Comparison of ENCODE assay signal across 33 cellular contexts in the genomic region with DNA sequence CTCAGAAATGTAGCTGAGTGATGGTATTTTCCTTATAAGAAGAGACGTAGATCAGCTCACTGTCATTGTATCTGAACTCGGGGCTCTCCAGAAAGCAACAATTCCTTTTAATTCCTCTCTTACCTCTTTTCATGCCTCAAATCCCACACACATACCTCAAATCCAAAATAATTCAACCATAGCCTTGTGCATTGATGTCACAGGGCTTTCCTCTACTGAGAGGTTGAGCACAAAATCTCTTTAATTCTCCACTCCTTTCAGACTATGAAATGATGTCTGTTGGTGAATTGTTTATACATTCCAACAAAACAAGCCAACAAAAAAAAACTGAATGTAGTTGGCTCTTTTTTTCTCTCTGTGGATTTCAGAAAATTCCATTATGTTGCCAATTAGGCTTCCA. TPM values are rescaled to one million over a fixed set of nuclear protein-coding genes. Genes with fewer than 3 reads are reported as not detected.
DNase-seq lines count a peak whose midpoint lies in the region; TF ChIP-seq lines count a peak whose summit lies in the region.
"Had no signal": no experiment of that assay in that cellular context is flagged by ENCODE, and none has a peak within 500 bp of the region (broad histone marks: within the 10 kb centered on the region; RNA-seq: fewer than 3 reads in every experiment).

No MANE protein-coding gene starts in this region.

- POLR2A ChIA-PET in SK-N-SH (lab: Yijun Ruan, JAX): no interaction called here

- no peak for TF ChIP-seq RAD21 in SK-N-SH (IDR thresholded peaks at IDR 0.05; ENCODE audit: low read length)

- intact Hi-C loops in ascending aorta (cut with DNase I): no loop called here

- H3K36me3 ChIP-seq in ascending aorta (no peaks in the 10 kb centered on the region), smooth muscle cell (ENCODE audit: low read depth) (no peaks in the 10 kb centered on the region), SK-N-SH (replicated peaks in 1 of 2; ENCODE audit: control insufficient read depth in 1 of 2, insufficient read depth in 2 of 2, low read length in 1 of 2) (no peaks in the 10 kb centered on the region)
- H3K36me3 ChIP-seq: neural progenitor cell, right atrium auricular region, SJCRH30, upper lobe of left lung had no signal

- H3K36me3 Mint-ChIP-seq in type B pancreatic cell: no peaks in the 10 kb centered on the region
- H3K36me3 Mint-ChIP-seq: activated naive CD4-positive, alpha-beta T cell treated with anti-CD3 and anti-CD28 coated beads, Interleukin-2, amount 50 U/mL, for 72 hours; CD4-positive, alpha-beta memory T cell; memory B cell; neural progenitor cell; T-cell had no signal

- H3K27ac ChIP-seq in ascending aorta: peak overlapping the region; percentile 24 to 33
- H3K27ac ChIP-seq in smooth muscle cell (ENCODE audit: low read depth): peak overlapping the region; percentile 72
- H3K27ac ChIP-seq in SK-N-SH (ENCODE audit: low read depth in 2 of 2, low read length in 1 of 2): peak overlapping the region in 1 of 2 experiments; percentile 19; a peak in 1 of 4 replicates
- H3K27ac ChIP-seq: neural progenitor cell, right atrium auricular region, SJCRH30 had no signal

- H3K9me3 Mint-ChIP-seq in type B pancreatic cell: no peaks in the 10 kb centered on the region
- H3K9me3 Mint-ChIP-seq: activated naive CD4-positive, alpha-beta T cell treated with anti-CD3 and anti-CD28 coated beads, Interleukin-2, amount 50 U/mL, for 72 hours; activated T-helper 2 cell treated with anti-CD3 and anti-CD28 coated beads, Interferon-gamma antibody, Interleukin-2, Interleukin-4, amounts not matched to agents 10 μg/mL and 5 μg/mL and 100 μg/mL, durations not matched to agents 14 hours and 24 hours and 36 hours; CD4-positive, alpha-beta memory T cell; endodermal cell; H9; memory B cell; neural progenitor cell; T-cell had no signal

- CTCF ChIA-PET in SK-N-SH (lab: Yijun Ruan, JAX): interaction anchor here (1.0 to 5.0 kb wide), 4 partner anchors 10 to 247 kb away, joined by 4 to 30 read pairs (median 13); no protein-coding TSS in a partner anchor

- TF ChIP-seq CTCF in AG10803 (conservative IDR thresholded peaks at IDR 0.05; ENCODE audit: low read length): no peak
- no peak for TF ChIP-seq CTCF in ascending aorta (IDR thresholded peaks at IDR 0.05)
- no peak for TF ChIP-seq CTCF in smooth muscle cell (IDR thresholded peaks at IDR 0.05; ENCODE audit: borderline replicate concordance, insufficient read depth, poor library complexity, severe bottlenecking)
- TF ChIP-seq CTCF in type B pancreatic cell (conservative IDR thresholded peaks at IDR 0.05): no peak
- TF ChIP-seq CTCF in SK-N-SH (IDR thresholded peaks at IDR 0.05): no peak

- peak; percentile 89 for DNase-seq in AG10803 (ENCODE audit: low read depth)
- no peak for DNase-seq in ascending aorta (ENCODE audit: low spot score in 2 of 2)
- DNase-seq in fibroblast of peridontal ligament (ENCODE audit: extremely low read depth): peak; percentile 92
- no peak for DNase-seq in smooth muscle cell (lab: John Stamatoyannopoulos, UW; ENCODE audit: unreplicated experiment)
- DNase-seq in type B pancreatic cell (ENCODE audit: extremely low spot score, unreplicated experiment): no peak
- no peak for DNase-seq in iPS-NIHi11 (ENCODE audit: low spot score)
- DNase-seq in NCI-H2029 treated with DMSO at 0.1 percent for 48 hours (lab: John Stamatoyannopoulos, UW): no peak
- DNase-seq in SK-N-SH: no peak
- DNase-seq: activated CD4-positive, alpha-beta T cell treated with anti-CD3 and anti-CD28 coated beads for 48 hours; activated CD8-positive, alpha-beta memory T cell treated with anti-CD3 and anti-CD28 coated beads for 24 hours; activated T-cell treated with anti-CD3 and anti-CD28 coated beads for 4 hours; AML-193; anterior cingulate cortex; CD4-positive, alpha-beta memory T cell; dermis blood vessel endothelial cell; DND-41; endodermal cell; H9; KBM-7; NCI-H1092; NCI-H187 treated with DMSO at 0.1 percent for 48 hours; NCI-H2171 treated with DMSO at 0.1 percent for 48 hours; NCI-H510A; SJCRH30; stimulated activated CD4-positive, alpha-beta T cell treated with anti-CD3 and anti-CD28 coated beads, Interleukin-12 subunit alpha, Interleukin-12 subunit beta, amount 100 ng/mL, for 4 hours; stimulated activated CD4-positive, alpha-beta T cell treated with anti-CD3 and anti-CD28 coated beads, Interleukin-2, amount 100 ng/mL, for 48 hours; T-cell; upper lobe of left lung had no signal

- TF ChIP-seq EP300 in SK-N-SH (IDR thresholded peaks at IDR 0.05; ENCODE audit: borderline replicate concordance in 1 of 2, low read depth in 1 of 2, low read length in 1 of 2): no peak

- H4K20me1 ChIP-seq in smooth muscle cell (ENCODE audit: low read depth) (no peaks in the 10 kb centered on the region), SK-N-SH (ENCODE audit: insufficient read depth) (no peaks in the 10 kb centered on the region)

- no peaks in the 10 kb centered on the region for H3K27me3 Mint-ChIP-seq in type B pancreatic cell
- H3K27me3 Mint-ChIP-seq: CD4-positive, alpha-beta memory T cell; memory B cell had no signal

- WGBS in smooth muscle cell (ENCODE audit: low lambda C conversion rate): 35% methylated on average over 2 of the region's 2 CpGs
- 89% methylated on average over 2 of the region's 2 CpGs for WGBS in SK-N-SH (ENCODE audit: low lambda C conversion rate)

- no peak overlapping the region for H3K4me3 Mint-ChIP-seq in type B pancreatic cell
- H3K4me3 Mint-ChIP-seq: CD4-positive, alpha-beta memory T cell; endodermal cell; H9; memory B cell; neural progenitor cell; T-cell had no signal

- H3K4me1 ChIP-seq in ascending aorta: peaks cover 2 to 24% of the 10 kb centered on the region in 2 donors
- peaks cover 26% of the 10 kb centered on the region for H3K4me1 ChIP-seq in smooth muscle cell (ENCODE audit: low read depth)
- H3K4me1 ChIP-seq in SK-N-SH (ENCODE audit: control insufficient read depth in 1 of 2, insufficient read depth in 2 of 2, low read depth in 1 of 2, low read length in 1 of 2): peaks cover 8 to 11% of the 10 kb centered on the region in 2 experiments

- H3K4me1 Mint-ChIP-seq in type B pancreatic cell (ENCODE audit: unreplicated experiment): peaks cover 59% of the 10 kb centered on the region
- H3K4me1 Mint-ChIP-seq: CD4-positive, alpha-beta memory T cell; memory B cell; T-cell had no signal

- no peaks in the 10 kb centered on the region for H3K9me3 ChIP-seq in ascending aorta
- no peaks in the 10 kb centered on the region for H3K9me3 ChIP-seq in smooth muscle cell (replicated peaks; ENCODE audit: low read depth)
- H3K9me3 ChIP-seq in SK-N-SH: no peaks in the 10 kb centered on the region
- H3K9me3 ChIP-seq: right atrium auricular region, SJCRH30, upper lobe of left lung had no signal

- no peak overlapping the region for H3K27ac Mint-ChIP-seq in type B pancreatic cell
- H3K27ac Mint-ChIP-seq: activated naive CD4-positive, alpha-beta T cell treated with anti-CD3 and anti-CD28 coated beads, Interleukin-2, amount 50 U/mL, for 72 hours; activated T-helper 2 cell treated with anti-CD3 and anti-CD28 coated beads, Interferon-gamma antibody, Interleukin-2, Interleukin-4, amounts not matched to agents 10 μg/mL and 5 μg/mL and 100 μg/mL, durations not matched to agents 14 hours and 24 hours and 36 hours; CD4-positive, alpha-beta memory T cell; endodermal cell; H9; memory B cell; neural progenitor cell; T-cell had no signal

- H3F3A ChIP-seq in smooth muscle cell (ENCODE audit: low read depth) (peaks cover 19% of the 10 kb centered on the region), SK-N-SH (replicated peaks; ENCODE audit: insufficient read depth) (peaks cover 9% of the 10 kb centered on the region)

- no peak overlapping the region for H3K9ac ChIP-seq in smooth muscle cell (ENCODE audit: low read depth)
- H3K9ac ChIP-seq in SK-N-SH: no peak overlapping the region
- H3K9ac ChIP-seq: neural progenitor cell had no signal

- peak overlapping the region; percentile 35 for H2AFZ ChIP-seq in smooth muscle cell (ENCODE audit: low read depth)
- H2AFZ ChIP-seq in SK-N-SH (ENCODE audit: low read depth): no peak overlapping the region

- H3K4me2 ChIP-seq in smooth muscle cell (peak overlapping the region; percentile 23), SK-N-SH (no peak overlapping the region)
- H3K4me2 ChIP-seq: neural progenitor cell had no signal

- no peaks in the 10 kb centered on the region for H3K79me2 ChIP-seq in smooth muscle cell (ENCODE audit: low read depth)
- no peaks in the 10 kb centered on the region for H3K79me2 ChIP-seq in SK-N-SH (ENCODE audit: insufficient read depth)

- no peaks in the 10 kb centered on the region for H3K27me3 ChIP-seq in ascending aorta
- no peaks in the 10 kb centered on the region for H3K27me3 ChIP-seq in smooth muscle cell (ENCODE audit: low read depth)
- no peaks in the 10 kb centered on the region for H3K27me3 ChIP-seq in SK-N-SH (ENCODE audit: insufficient read depth)
- H3K27me3 ChIP-seq: neural progenitor cell, right atrium auricular region, upper lobe of left lung had no signal

- no peaks in the 10 kb centered on the region for H3K9me2 ChIP-seq in SK-N-SH

- no peak overlapping the region for H3K4me3 ChIP-seq in AG10803 (ENCODE audit: low read length)
- H3K4me3 ChIP-seq in ascending aorta: no peak overlapping the region
- H3K4me3 ChIP-seq in smooth muscle cell: no peak overlapping the region
- H3K4me3 ChIP-seq in SK-N-SH (ENCODE audit: low read depth in 2 of 2, low read length in 1 of 2): no peak overlapping the region
- H3K4me3 ChIP-seq: neural progenitor cell, right atrium auricular region, SJCRH30, upper lobe of left lung had no signal

TF ChIP-seq in SK-N-SH, 30 proteins besides CTCF, POLR2A, EP300 and RAD21 (continues in another document):
- TF ChIP-seq, protein P1, sequence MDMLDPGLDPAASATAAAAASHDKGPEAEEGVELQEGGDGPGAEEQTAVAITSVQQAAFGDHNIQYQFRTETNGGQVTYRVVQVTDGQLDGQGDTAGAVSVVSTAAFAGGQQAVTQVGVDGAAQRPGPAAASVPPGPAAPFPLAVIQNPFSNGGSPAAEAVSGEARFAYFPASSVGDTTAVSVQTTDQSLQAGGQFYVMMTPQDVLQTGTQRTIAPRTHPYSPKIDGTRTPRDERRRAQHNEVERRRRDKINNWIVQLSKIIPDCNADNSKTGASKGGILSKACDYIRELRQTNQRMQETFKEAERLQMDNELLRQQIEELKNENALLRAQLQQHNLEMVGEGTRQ (IDR thresholded peaks at IDR 0.05; ENCODE audit: borderline replicate concordance, low read depth, low read length): no peak
- TF ChIP-seq POLR2AphosphoS5 (IDR thresholded peaks at IDR 0.05; ENCODE audit: low read depth, low read length) (no peak), EZH2phosphoT487 (IDR thresholded peaks at IDR 0.05; ENCODE audit: borderline replicate concordance, low read depth) (no peak), JUND (IDR thresholded peaks at IDR 0.05) (no peak), ELF1 (IDR thresholded peaks at IDR 0.05) (no peak), FOXJ3 (CRISPR knock-in tag; IDR thresholded peaks at IDR 0.05) (no peak), TEAD4 (IDR thresholded peaks at IDR 0.05; ENCODE audit: borderline replicate concordance, insufficient read depth) (no peak)

RNA-seq across cellular contexts. Expression of a gene that starts 53.2 kb away (rescaled TPM):
- total RNA-seq in ascending aorta (19.2 TPM), smooth muscle cell (65.1 and 73.2 TPM in 2 replicates), type B pancreatic cell (ENCODE audit: low replicate concordance) (19.6 and 24.3 TPM in 2 replicates)
- polyA plus RNA-seq in smooth muscle cell (53.8 and 76.9 TPM in 2 replicates), SK-N-SH (2012; rRNA removed) (12.4 and 17.4 TPM in 2 replicates)
- 20.2 and 28.4 TPM in 2 replicates for polyA plus RNA-seq in SK-N-SH (2012; cell fraction: cytosol; rRNA removed)
- polyA plus RNA-seq in SK-N-SH (2012; cell fraction: nucleus; rRNA removed): 4.7 and 7.0 TPM in 2 replicates

Comparison
In these comparisons a context has a peak if more than half of its experiments do, and no peak if none do; other contexts are left out.
1. DNase-seq: peak in AG10803 (single experiment) and fibroblast of peridontal ligament (single experiment); none in ascending aorta (0 of 2), smooth muscle cell (single experiment), type B pancreatic cell (single experiment), iPS-NIHi11 (single experiment), NCI-H2029 treated with DMSO at 0.1 percent for 48 hours (single experiment) and SK-N-SH (single experiment).